Comparison of ENCODE assay signal across 6 cellular contexts in genomic region chr5:112086740-112087139, GRCh38.
"Had no signal": no experiment of that assay in that cellular context is flagged by ENCODE, and none has a peak within 500 bp of the region (broad histone marks: within the 10 kb centered on the region; RNA-seq: fewer than 3 reads in every experiment).

No MANE protein-coding gene starts in this region.

- H3K4me1 Mint-ChIP-seq: IgD-negative memory B cell had no signal

- H3K4me3 Mint-ChIP-seq: IgD-negative memory B cell had no signal

- ATAC-seq: HepG2, K562 had no signal

- H3K27ac ChIP-seq: HL-60 had no signal

- H3K27me3 Mint-ChIP-seq: IgD-negative memory B cell had no signal

- H3K27ac Mint-ChIP-seq: IgD-negative memory B cell had no signal

- H3K4me3 ChIP-seq: K562 had no signal

- DNase-seq: KBM-7, KG1 had no signal
